In genomic region chr11:9091044-9091936, GRCh38 we compare ENCODE assay signal across 10 cellular contexts. TPM values are rescaled to one million over a fixed set of nuclear protein-coding genes. Genes with fewer than 3 reads are reported as not detected.
DNase-seq lines count a peak whose midpoint lies in the region; ATAC-seq, FAIRE-seq and TF ChIP-seq lines count a peak whose summit lies in the region.
"Had no signal": no experiment of that assay in that cellular context is flagged by ENCODE, and none has a peak within 500 bp of the region (broad histone marks: within the 10 kb centered on the region; RNA-seq: fewer than 3 reads in every experiment).

Gene SCUBE2 (minus strand): TSS chr11:9091599. CDS start chr11:9091528, 71 bp downstream.

- H3K27me3 ChIP-seq in GM12878 (replicated peaks in 1 of 2; ENCODE audit: control insufficient read depth in 2 of 2, insufficient read depth in 2 of 2, low read length in 1 of 2) = peaks cover 13 to 26% of the 10 kb centered on the region in 2 experiments

- intact Hi-C loops in GM12878 (cut with micrococcal nuclease; ENCODE audit: unreplicated experiment) = loop anchor here (10.0 kb wide), 1 partner anchor 76 kb away; no protein-coding TSS in a partner anchor

- no peaks in the 10 kb centered on the region for H3K79me2 ChIP-seq in GM12878 (ENCODE audit: control insufficient read depth, insufficient read depth, low read length)

- H3K27ac ChIP-seq in GM12878 (ENCODE audit: control insufficient read depth, insufficient read depth) = no peak within 1 kb of the TSS

- H3K9ac ChIP-seq in GM12878 (ENCODE audit: control insufficient read depth, insufficient read depth, low read length) = no peak within 1 kb of the TSS

- SMC1A ChIA-PET in GM12878 (lab: Charles Lee; ENCODE audit: uncharacterized antibody, unreplicated experiment) = no interaction called here

- CTCF ChIA-PET in GM12878 (lab: Yijun Ruan, JAX) = interaction anchor here (0.6 to 7.8 kb wide), 3 partner anchors 76 to 194 kb away, joined by 3 to 107 read pairs (median 6); no protein-coding TSS in a partner anchor

- peak; percentile 50 for ATAC-seq in GM12878

- TF ChIP-seq CTCF in GM12878 (IDR thresholded peaks at IDR 0.05 in 2 of 3, conservative IDR thresholded peaks at IDR 0.05 in 1 of 3; ENCODE audit: control insufficient read depth in 2 of 3, extremely low read depth in 1 of 3, insufficient read depth in 1 of 3, low read depth in 3 of 3, low read length in 3 of 3) = no peak
- no peak for TF ChIP-seq CTCF in subcutaneous adipose tissue (IDR thresholded peaks at IDR 0.05; ENCODE audit: low read depth)

- no peaks in the 10 kb centered on the region for H3K9me3 ChIP-seq in GM12878 (replicated peaks; ENCODE audit: control insufficient read depth, insufficient read depth, low read length)

- no peak for TF ChIP-seq EP300 in GM12878 (IDR thresholded peaks at IDR 0.05; ENCODE audit: borderline replicate concordance in 1 of 2, control insufficient read depth in 1 of 2, low read depth in 2 of 2, low read length in 2 of 2)

- H3K4me2 ChIP-seq in GM12878 (ENCODE audit: control insufficient read depth, insufficient read depth) = 0 out of 2 replicates have a peak within 1 kb of the TSS, but pooled peaks have one; percentile 17

- DNase-seq in DMS53 (lab: John Stamatoyannopoulos, UW) = peak; percentile 60
- no peak for DNase-seq in DMS53 treated with DMSO at 0.1 percent for 48 hours (lab: John Stamatoyannopoulos, UW; ENCODE audit: unreplicated experiment)
- DNase-seq in GM12878 (ENCODE audit: low read depth, low spot score) = no peak
- DNase-seq in kidney tubule cell (ENCODE audit: low spot score) = peak; percentile 4
- no peak for DNase-seq in superior temporal gyrus (ENCODE audit: extremely low spot score)
- DNase-seq in activated CD4-positive, CD25-positive, alpha-beta regulatory T cell (lab: John Stamatoyannopoulos, UW) = no peak
- no peak for DNase-seq in NCI-H748 treated with DMSO at 0.1 percent for 48 hours (lab: John Stamatoyannopoulos, UW)
- DNase-seq: ACHN had no signal

- no peaks in the 10 kb centered on the region for H3K4me1 ChIP-seq in GM12878 (ENCODE audit: control insufficient read depth, insufficient read depth, low read length)

- H4K20me1 ChIP-seq in GM12878 (ENCODE audit: control insufficient read depth, insufficient read depth) = no peaks in the 10 kb centered on the region

- no TSS peak for BruUV-seq in GM12878 (replicated peaks; lab: Mats Ljungman, UMichigan)

- no peak for TF ChIP-seq POLR2A in GM12878 (IDR thresholded peaks at IDR 0.05; ENCODE audit: low read depth, low read length)

- no peak for FAIRE-seq in GM12878 (lab: Jason Lieb, UNC)
- FAIRE-seq: islet of Langerhans had no signal

- RAD21 ChIA-PET in GM12878 (lab: Charles Lee; ENCODE audit: unreplicated experiment) = interaction anchor here (1.1 kb wide), 1 partner anchor 76 kb away, joined by 4 read pairs; no protein-coding TSS in a partner anchor

- in situ Hi-C loops in GM12878 (cut with MboI) = no loop called here

- WGBS in GM12878 (ENCODE audit: insufficient coverage, insufficient replicate concordance, low lambda C conversion rate, missing lambda C conversion rate) = 3% methylated on average over 41 of the region's 114 CpGs

- H3K4me3 ChIP-seq in GM12878 = no peak within 1 kb of the TSS

- POLR2A ChIA-PET in GM12878 (lab: Charles Lee) = no interaction called here

- no peak within 1 kb of the TSS for H2AFZ ChIP-seq in GM12878 (ENCODE audit: control insufficient read depth, low read depth, low read length)

- TF ChIP-seq RAD21 in GM12878 (IDR thresholded peaks at IDR 0.05; ENCODE audit: insufficient read depth, low read depth, low read length) = no peak

- H3K36me3 ChIP-seq in GM12878 (ENCODE audit: control insufficient read depth in 2 of 2, insufficient read depth in 2 of 2, low read length in 1 of 2) = no peaks in the 10 kb centered on the region

TF ChIP-seq in GM12878, 131 proteins besides CTCF, POLR2A, EP300 and RAD21:
- TF ChIP-seq, protein P1, sequence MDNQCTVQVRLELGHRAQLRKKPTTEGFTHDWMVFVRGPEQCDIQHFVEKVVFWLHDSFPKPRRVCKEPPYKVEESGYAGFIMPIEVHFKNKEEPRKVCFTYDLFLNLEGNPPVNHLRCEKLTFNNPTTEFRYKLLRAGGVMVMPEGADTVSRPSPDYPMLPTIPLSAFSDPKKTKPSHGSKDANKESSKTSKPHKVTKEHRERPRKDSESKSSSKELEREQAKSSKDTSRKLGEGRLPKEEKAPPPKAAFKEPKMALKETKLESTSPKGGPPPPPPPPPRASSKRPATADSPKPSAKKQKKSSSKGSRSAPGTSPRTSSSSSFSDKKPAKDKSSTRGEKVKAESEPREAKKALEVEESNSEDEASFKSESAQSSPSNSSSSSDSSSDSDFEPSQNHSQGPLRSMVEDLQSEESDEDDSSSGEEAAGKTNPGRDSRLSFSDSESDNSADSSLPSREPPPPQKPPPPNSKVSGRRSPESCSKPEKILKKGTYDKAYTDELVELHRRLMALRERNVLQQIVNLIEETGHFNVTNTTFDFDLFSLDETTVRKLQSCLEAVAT (IDR thresholded peaks at IDR 0.05) = no peak
- TF ChIP-seq SUZ12 (IDR thresholded peaks at IDR 0.05; ENCODE audit: unreplicated experiment) (peak; percentile 97), LARP7 (IDR thresholded peaks at IDR 0.05) (no peak)

RNA-seq across cellular contexts. Expression of gene SCUBE2, which starts in this region (rescaled TPM):
- total RNA-seq in GM12878 (2013; cell fraction: nucleolus; rRNA removed) = 5.6 and 6.9 TPM in 2 replicates
- 0.27 and 0.56 TPM in 2 replicates for total RNA-seq in GM12878 (2014; rRNA removed)
- total RNA-seq in GM12878 (2014; rRNA removed; fragmentation: Illumina TruSeq; extraction: Trizol) = 0.23 and 0.27 TPM in 2 replicates
- 0.24 and 0.31 TPM in 2 replicates for total RNA-seq in GM12878 (2021)
- polyA plus RNA-seq in GM12878 (2011; ENCODE audit: low read depth) = 0.10 TPM
- 0.31 and 0.52 TPM in 2 replicates for polyA plus RNA-seq in GM12878 (2011; rRNA removed)
- polyA plus RNA-seq in GM12878 (2011; cell fraction: cytosol; rRNA removed) = 0.10 and 0.15 TPM in 2 replicates
- polyA plus RNA-seq in GM12878 (2011; cell fraction: nucleus; rRNA removed) = 1.3 and 1.9 TPM in 2 replicates
- polyA plus RNA-seq in GM12878 (2012) = 0.18 and 0.25 TPM in 2 replicates
- polyA plus RNA-seq in GM12878 (2014; fragmentation: Illumina TruSeq; extraction: Trizol) = 0.06 and 0.12 TPM in 2 replicates
- under 1 TPM in 1 of 2 experiments, not detected in 1; 0.35 TPM for polyA plus RNA-seq in GM12878 (2014; fragmentation: Nextera tagmentation; extraction: Ambion mirVana)
- 0.10 and 0.18 TPM in 2 replicates for polyA plus RNA-seq in GM12878 (2014; rRNA removed)
- polyA plus RNA-seq in GM12878 (2016; fragmentation: Nextera tagmentation; extraction: Ambion mirVana) = under 1 TPM in 1 of 2 experiments, not detected in 1; 0.54 TPM
- 1.4 and 2.7 TPM in 2 replicates for polyA minus RNA-seq in GM12878 (2011; rRNA and poly(A)+ RNA removed)
- polyA minus RNA-seq in GM12878 (2011; cell fraction: cytosol; rRNA and poly(A)+ RNA removed) = not detected in 2 replicates
- 0.97 and 1.6 TPM in 2 replicates for polyA minus RNA-seq in GM12878 (2011; cell fraction: nucleus; rRNA and poly(A)+ RNA removed)
- total RNA-seq in subcutaneous adipose tissue = 10 to 100 TPM; 16.6 to 55.2 (median 31.9) TPM

Comparison
In these comparisons a context has a peak if more than half of its experiments do, and no peak if none do; other contexts are left out.
1. DNase-seq: peak in DMS53 (single experiment) and kidney tubule cell (single experiment); none in DMS53 treated with DMSO at 0.1 percent for 48 hours (single experiment), GM12878 (single experiment), superior temporal gyrus (single experiment), activated CD4-positive, CD25-positive, alpha-beta regulatory T cell (0 of 4) and NCI-H748 treated with DMSO at 0.1 percent for 48 hours (single experiment).